ENCODE assay signal across 6 cellular contexts in genomic region chr14:103521438-103521961, GRCh38. TPM values are rescaled to one million over a fixed set of nuclear protein-coding genes. Genes with fewer than 3 reads are reported as not detected.
A peak's percentile ranks its signal among the peaks of the same experiment; 100 is the strongest.
DNase-seq lines count a peak whose midpoint lies in the region; ATAC-seq and TF ChIP-seq lines count a peak whose summit lies in the region.
"Had no signal": no experiment of that assay in that cellular context is flagged by ENCODE, and none has a peak within 500 bp of the region (broad histone marks: within the 10 kb centered on the region; RNA-seq: fewer than 3 reads in every experiment).

No MANE protein-coding gene starts in this region.

- H3K4me3 ChIP-seq in HUES6 (ENCODE audit: low read depth, low read length) (peak overlapping the region; percentile 68), osteoblast (ENCODE audit: insufficient read depth, low read length) (peak overlapping the region; percentile 64)

- H3K27ac Mint-ChIP-seq in chondrocyte (ENCODE audit: unreplicated experiment) = no peak overlapping the region
- H3K27ac Mint-ChIP-seq: activated naive CD4-positive, alpha-beta T cell treated with anti-CD3 and anti-CD28 coated beads, Interleukin-2, amount 50 U/mL, for 24 hours had no signal

- no peaks in the 10 kb centered on the region for H3K9me3 Mint-ChIP-seq in chondrocyte (ENCODE audit: low read depth)
- H3K9me3 Mint-ChIP-seq: activated naive CD4-positive, alpha-beta T cell treated with anti-CD3 and anti-CD28 coated beads, Interleukin-2, amount 50 U/mL, for 24 hours had no signal

- H3K27ac ChIP-seq in HUES6 (ENCODE audit: low read depth, low read length) = no peak overlapping the region
- no peak overlapping the region for H3K27ac ChIP-seq in osteoblast (ENCODE audit: low read depth, low read length)

- H3K79me2 ChIP-seq in osteoblast (ENCODE audit: insufficient read depth, low read length) = no peaks in the 10 kb centered on the region

- peak overlapping the region; percentile 80 for H3K9ac ChIP-seq in HUES6 (ENCODE audit: low read length)

- H3K4me3 Mint-ChIP-seq in chondrocyte (ENCODE audit: unreplicated experiment) = peak overlapping the region; percentile 63

- H3K9me3 ChIP-seq in HUES6 (ENCODE audit: control insufficient read depth, insufficient read depth, low read depth, low read length) = no peaks in the 10 kb centered on the region
- no peaks in the 10 kb centered on the region for H3K9me3 ChIP-seq in osteoblast (ENCODE audit: low read depth, low read length)

- H3K4me1 Mint-ChIP-seq in chondrocyte (ENCODE audit: low read depth) = peaks cover 43% of the 10 kb centered on the region

- no peak overlapping the region for H2AFZ ChIP-seq in osteoblast (ENCODE audit: low read length)

- DNase-seq in chondrocyte (ENCODE audit: low spot score) = peak; percentile 67
- no peak for DNase-seq in osteoblast (ENCODE audit: insufficient read length, low spot score, missing footprints)
- no peak for DNase-seq in activated effector memory CD4-positive, alpha-beta T cell treated with Interleukin-2 at 50 U/mL for 16 hours

- TF ChIP-seq CTCF in chondrocyte (IDR thresholded peaks at IDR 0.05) (peak; percentile 52), osteoblast (IDR thresholded peaks at IDR 0.05; ENCODE audit: extremely low read depth, low read depth, low read length) (no peak)

- H3K4me2 ChIP-seq in osteoblast (ENCODE audit: insufficient read depth, low read length) = peak overlapping the region; percentile 61

- H3K36me3 ChIP-seq in HUES6 (ENCODE audit: control insufficient read depth, insufficient read depth, low read length) (peaks cover 18% of the 10 kb centered on the region), osteoblast (ENCODE audit: insufficient read depth, low read length) (no peaks in the 10 kb centered on the region)

- H3K36me3 Mint-ChIP-seq in chondrocyte (ENCODE audit: low read depth) = no peaks in the 10 kb centered on the region
- H3K36me3 Mint-ChIP-seq: activated naive CD4-positive, alpha-beta T cell treated with anti-CD3 and anti-CD28 coated beads, Interleukin-2, amount 50 U/mL, for 24 hours had no signal

- ATAC-seq in HG03378 (IDR thresholded peaks at IDR 0.05; ENCODE audit: unreplicated experiment) = no peak

- H3K27me3 ChIP-seq in HUES6 (ENCODE audit: control insufficient read depth, insufficient read depth, low read length) (peaks cover 22% of the 10 kb centered on the region), osteoblast (ENCODE audit: insufficient read depth, low read length) (peaks cover 28% of the 10 kb centered on the region)

- H3K27me3 Mint-ChIP-seq in chondrocyte (ENCODE audit: low read depth) = no peaks in the 10 kb centered on the region

- H3K4me1 ChIP-seq in HUES6 (ENCODE audit: control insufficient read depth, insufficient read depth, low read length) (peaks cover 29% of the 10 kb centered on the region), osteoblast (ENCODE audit: insufficient read depth, low read length) (peaks cover 23% of the 10 kb centered on the region)

- peaks cover 5% of the 10 kb centered on the region for H4K20me1 ChIP-seq in osteoblast (ENCODE audit: insufficient read depth, low read length)

RNA-seq across cellular contexts. Expression of gene CKB, which starts 1.1 kb away (rescaled TPM):
- total RNA-seq in chondrocyte = 81.0 to 141 TPM (median 139 TPM) in 3 replicates
- total RNA-seq in osteoblast = 5.1 and 8.3 TPM in 2 replicates

RNA-seq across cellular contexts. Expression of gene TRMT61A, which starts 7.5 kb away (rescaled TPM):
- 9.9 to 10.3 TPM (median 10.0 TPM) in 3 replicates for total RNA-seq in chondrocyte
- 9.0 and 10.6 TPM in 2 replicates for total RNA-seq in osteoblast

RNA-seq across cellular contexts. Expression of gene BAG5, which starts 41.0 kb away (rescaled TPM):
- 22.6 to 25.7 TPM (median 23.2 TPM) in 3 replicates for total RNA-seq in chondrocyte
- 28.6 and 30.8 TPM in 2 replicates for total RNA-seq in osteoblast

RNA-seq across cellular contexts. Expression of gene COA8, which starts 41.3 kb away (rescaled TPM):
- total RNA-seq in chondrocyte (39.1 to 51.9 TPM (median 50.7 TPM) in 3 replicates), osteoblast (23.0 and 24.6 TPM in 2 replicates)
